Comparison of ENCODE assay signal across 11 cellular contexts in genomic region chr11:73343076-73343833, GRCh38. TPM values are rescaled to one million over a fixed set of nuclear protein-coding genes. Genes with fewer than 3 reads are reported as not detected.
DNase-seq lines count a peak whose midpoint lies in the region; ATAC-seq and TF ChIP-seq lines count a peak whose summit lies in the region.
"Had no signal": no experiment of that assay in that cellular context is flagged by ENCODE, and none has a peak within 500 bp of the region (broad histone marks: within the 10 kb centered on the region; RNA-seq: fewer than 3 reads in every experiment).

No MANE protein-coding gene starts in this region.

- H3K4me2 ChIP-seq in SK-N-SH, result no peak overlapping the region

- no peak for TF ChIP-seq RAD21 in SK-N-SH (IDR thresholded peaks at IDR 0.05; ENCODE audit: low read length)

- 92% methylated on average over 14 of the region's 39 CpGs for WGBS in SK-N-SH (ENCODE audit: low lambda C conversion rate)
- WGBS in endodermal cell (ENCODE audit: insufficient coverage in 1 of 2, insufficient read length in 1 of 2), 2 experiments, result 37 to 50% methylated on average over 16 to 39 of the region's 39 CpGs
- WGBS in upper lobe of left lung, 2 donors, result 82 to 91% methylated on average over 7 to 27 of the region's 39 CpGs

- TF ChIP-seq CTCF in SK-N-SH (IDR thresholded peaks at IDR 0.05) (no peak), endodermal cell (conservative IDR thresholded peaks at IDR 0.05) (no peak), neural crest cell (conservative IDR thresholded peaks at IDR 0.05) (no peak), upper lobe of left lung (IDR thresholded peaks at IDR 0.05) (no peak)

- H3K4me1 ChIP-seq in SK-N-SH (ENCODE audit: control insufficient read depth in 1 of 2, insufficient read depth in 2 of 2, low read depth in 1 of 2, low read length in 1 of 2) (peaks cover 0 to 44% of the 10 kb centered on the region in 2 experiments; a peak in 1 of 4 replicates), endodermal cell (ENCODE audit: control insufficient read depth, insufficient read depth, low read length) (no peaks in the 10 kb centered on the region), upper lobe of left lung (peaks cover 15 to 40% (median 22%) of the 10 kb centered on the region in 4 donors)

- H3K36me3 ChIP-seq in SK-N-SH (replicated peaks in 1 of 2; ENCODE audit: control insufficient read depth in 1 of 2, insufficient read depth in 2 of 2, low read length in 1 of 2) (peaks cover 4 to 11% of the 10 kb centered on the region in 2 experiments), endodermal cell (ENCODE audit: control insufficient read depth, insufficient read depth, low read length) (no peaks in the 10 kb centered on the region), upper lobe of left lung (peaks cover 0 to 16% (median 3%) of the 10 kb centered on the region in 4 donors)

- peak overlapping the region in 1 of 2 experiments; percentile 22; a peak in 1 of 4 replicates for H3K27ac ChIP-seq in SK-N-SH (ENCODE audit: low read depth in 2 of 2, low read length in 1 of 2)
- H3K27ac ChIP-seq in endodermal cell (ENCODE audit: low read depth, low read length), result no peak overlapping the region
- H3K27ac ChIP-seq in upper lobe of left lung, result peak overlapping the region in 1 of 4 donors; percentile 5

- H3K79me2 ChIP-seq in SK-N-SH (ENCODE audit: insufficient read depth), result peaks cover 83% of the 10 kb centered on the region

- H3K27me3 Mint-ChIP-seq in endodermal cell (ENCODE audit: insufficient read depth) (peaks cover 33% of the 10 kb centered on the region), neural crest cell (ENCODE audit: low read depth) (no peaks in the 10 kb centered on the region)

- H3K9ac ChIP-seq in SK-N-SH, result no peak overlapping the region
- no peak overlapping the region for H3K9ac ChIP-seq in endodermal cell (ENCODE audit: extremely low read depth, low read length, poor library complexity, severe bottlenecking)

- peaks cover 12% of the 10 kb centered on the region for H3K36me3 Mint-ChIP-seq in endodermal cell (ENCODE audit: low read depth)
- peaks cover 2% of the 10 kb centered on the region for H3K36me3 Mint-ChIP-seq in neural crest cell (ENCODE audit: low read depth)
- H3K36me3 Mint-ChIP-seq: activated CD8-positive, alpha-beta memory T cell treated with anti-CD3 and anti-CD28 coated beads, Interleukin-2, amount 10 ng/mL, durations not matched to agents 7 days and 5 days had no signal

- ATAC-seq in SK-N-SH treated with all-trans-retinoic acid at 6 μM for 48 hours (no peak), upper lobe of left lung (ENCODE audit: low FRiP score in 2 of 2) (no peak), GM18909 (IDR thresholded peaks at IDR 0.05; ENCODE audit: poor library complexity, unreplicated experiment) (no peak)
- ATAC-seq: activated CD8-positive, alpha-beta memory T cell treated with anti-CD3 and anti-CD28 coated beads, Interleukin-2, amount 10 ng/mL, durations not matched to agents 7 days and 5 days had no signal

- TF ChIP-seq EP300 in SK-N-SH (IDR thresholded peaks at IDR 0.05; ENCODE audit: borderline replicate concordance in 1 of 2, low read depth in 1 of 2, low read length in 1 of 2) (no peak), upper lobe of left lung (IDR thresholded peaks at IDR 0.05) (no peak)

- H3K4me3 Mint-ChIP-seq in endodermal cell (peak overlapping the region; percentile 51), neural crest cell (peak overlapping the region; percentile 56)
- H3K4me3 Mint-ChIP-seq: activated CD8-positive, alpha-beta memory T cell treated with anti-CD3 and anti-CD28 coated beads, Interleukin-2, amount 10 ng/mL, durations not matched to agents 7 days and 5 days had no signal

- H3K9me2 ChIP-seq in SK-N-SH, result no peaks in the 10 kb centered on the region

- H4K20me1 ChIP-seq in SK-N-SH (ENCODE audit: insufficient read depth), result peaks cover 97% of the 10 kb centered on the region

- no peak for TF ChIP-seq POLR2A in upper lobe of left lung (IDR thresholded peaks at IDR 0.05)

- no peak overlapping the region for H2AFZ ChIP-seq in SK-N-SH (ENCODE audit: low read depth)

- H3K27ac Mint-ChIP-seq in endodermal cell (no peak overlapping the region), neural crest cell (ENCODE audit: unreplicated experiment) (no peak overlapping the region)
- H3K27ac Mint-ChIP-seq: activated CD8-positive, alpha-beta memory T cell treated with anti-CD3 and anti-CD28 coated beads, Interleukin-2, amount 10 ng/mL, durations not matched to agents 7 days and 5 days had no signal

- DNase-seq in SK-N-SH (peak; percentile 68), endodermal cell (peak; percentile 80), neural crest cell (ENCODE audit: low read depth, low spot score) (no peak), upper lobe of left lung (no peak), germinal center (ENCODE audit: low spot score) (no peak), NCI-H82 treated with DMSO at 0.1 percent for 48 hours (lab: John Stamatoyannopoulos, UW; ENCODE audit: unreplicated experiment) (no peak)
- DNase-seq: activated CD8-positive, alpha-beta memory T cell treated with anti-CD3 and anti-CD28 coated beads, Interleukin-2, amount 10 ng/mL, durations not matched to agents 7 days and 5 days; DMS79; NCI-H1436 treated with DMSO at 0.1 percent for 48 hours had no signal

- POLR2A ChIA-PET in SK-N-SH (lab: Yijun Ruan, JAX), result no interaction called here

- CTCF ChIA-PET in SK-N-SH (lab: Yijun Ruan, JAX), result interaction anchor here (1.5 to 10.6 kb wide), 7 partner anchors 8 to 317 kb away, joined by 5 to 395 read pairs (median 14); partner anchors contain the start of gene ARHGEF17

- no peaks in the 10 kb centered on the region for H3K9me3 Mint-ChIP-seq in endodermal cell
- H3K9me3 Mint-ChIP-seq in neural crest cell, result no peaks in the 10 kb centered on the region

- no peaks in the 10 kb centered on the region for H3K27me3 ChIP-seq in SK-N-SH (ENCODE audit: insufficient read depth)
- peaks cover 9% of the 10 kb centered on the region for H3K27me3 ChIP-seq in endodermal cell (ENCODE audit: control insufficient read depth, insufficient read depth, low read length, poor library complexity, severe bottlenecking)
- H3K27me3 ChIP-seq in upper lobe of left lung, result no peaks in the 10 kb centered on the region

- no peaks in the 10 kb centered on the region for H3F3A ChIP-seq in SK-N-SH (replicated peaks; ENCODE audit: insufficient read depth)

- peaks cover 7% of the 10 kb centered on the region for H3K4me1 Mint-ChIP-seq in endodermal cell
- peaks cover 40% of the 10 kb centered on the region for H3K4me1 Mint-ChIP-seq in neural crest cell
- H3K4me1 Mint-ChIP-seq: activated CD8-positive, alpha-beta memory T cell treated with anti-CD3 and anti-CD28 coated beads, Interleukin-2, amount 10 ng/mL, durations not matched to agents 7 days and 5 days had no signal

- H3K4me3 ChIP-seq in SK-N-SH (ENCODE audit: low read depth in 2 of 2, low read length in 1 of 2) (peak overlapping the region in 1 of 2 experiments; percentile 22; a peak in 2 of 4 replicates), endodermal cell (ENCODE audit: low read length) (no peak overlapping the region), upper lobe of left lung (peak overlapping the region in 3 of 4 donors; percentile 26 to 34 (median 33))

- H3K9me3 ChIP-seq in SK-N-SH, result no peaks in the 10 kb centered on the region
- H3K9me3 ChIP-seq in endodermal cell (ENCODE audit: control insufficient read depth, low read length), result no peaks in the 10 kb centered on the region
- no peaks in the 10 kb centered on the region for H3K9me3 ChIP-seq in upper lobe of left lung

TF ChIP-seq in SK-N-SH, 30 proteins besides CTCF, POLR2A, EP300 and RAD21 (continues in another document):
- TF ChIP-seq FOSL2 (IDR thresholded peaks at IDR 0.05; ENCODE audit: borderline replicate concordance, low read depth), result no peak
- TF ChIP-seq YY1 (IDR thresholded peaks at IDR 0.05; ENCODE audit: low read depth), result no peak
- no peak for TF ChIP-seq PBX3 (IDR thresholded peaks at IDR 0.05)
- no peak for TF ChIP-seq FOXM1 (IDR thresholded peaks at IDR 0.05; ENCODE audit: low read depth)

TF ChIP-seq in SK-N-SH treated with all-trans-retinoic acid at 6 μM for 48 hours, 23 proteins besides CTCF, POLR2A, EP300 and RAD21 (continues in another document):
- no peak for TF ChIP-seq SNAI2 (CRISPR knock-in tag; IDR thresholded peaks at IDR 0.05)
- TF ChIP-seq GLIS3 (CRISPR knock-in tag; IDR thresholded peaks at IDR 0.05), result no peak
- no peak for TF ChIP-seq BACH2 (CRISPR knock-in tag; IDR thresholded peaks at IDR 0.05; ENCODE audit: borderline replicate concordance)
- TF ChIP-seq, protein P1, sequence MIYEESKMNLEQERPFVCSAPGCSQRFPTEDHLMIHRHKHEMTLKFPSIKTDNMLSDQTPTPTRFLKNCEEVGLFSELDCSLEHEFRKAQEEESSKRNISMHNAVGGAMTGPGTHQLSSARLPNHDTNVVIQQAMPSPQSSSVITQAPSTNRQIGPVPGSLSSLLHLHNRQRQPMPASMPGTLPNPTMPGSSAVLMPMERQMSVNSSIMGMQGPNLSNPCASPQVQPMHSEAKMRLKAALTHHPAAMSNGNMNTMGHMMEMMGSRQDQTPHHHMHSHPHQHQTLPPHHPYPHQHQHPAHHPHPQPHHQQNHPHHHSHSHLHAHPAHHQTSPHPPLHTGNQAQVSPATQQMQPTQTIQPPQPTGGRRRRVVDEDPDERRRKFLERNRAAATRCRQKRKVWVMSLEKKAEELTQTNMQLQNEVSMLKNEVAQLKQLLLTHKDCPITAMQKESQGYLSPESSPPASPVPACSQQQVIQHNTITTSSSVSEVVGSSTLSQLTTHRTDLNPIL (CRISPR knock-in tag; IDR thresholded peaks at IDR 0.05; ENCODE audit: low read depth), result no peak
- TF ChIP-seq ISL1 (CRISPR knock-in tag; IDR thresholded peaks at IDR 0.05), result no peak
- TF ChIP-seq ZFP30 (CRISPR knock-in tag; IDR thresholded peaks at IDR 0.05), result no peak

RNA-seq across cellular contexts. Expression of gene RELT, which starts 32.9 kb away (rescaled TPM):
- polyA plus RNA-seq in SK-N-SH (2012; rRNA removed), result 4.3 and 5.5 TPM in 2 replicates
- 1.9 and 2.5 TPM in 2 replicates for polyA plus RNA-seq in SK-N-SH (2012; cell fraction: cytosol; rRNA removed)
- 12.2 and 12.5 TPM in 2 replicates for polyA plus RNA-seq in SK-N-SH (2012; cell fraction: nucleus; rRNA removed)
- total RNA-seq in endodermal cell (1 to 10 TPM; 6.9 to 8.9 TPM), neural crest cell (18.4 and 20.9 TPM in 2 replicates), upper lobe of left lung (10 to 100 TPM in 5 of 6 donors, 1 to 10 TPM in 1; 4.9 to 27.0 (median 19.2) TPM)
- 7.8 TPM for polyA plus RNA-seq in endodermal cell (2013, experiment 1 of 2)
- polyA plus RNA-seq in endodermal cell (2013, experiment 2 of 2), result 8.4 TPM

RNA-seq across cellular contexts. Expression of gene ARHGEF17, which starts 35.2 kb away (rescaled TPM):
- polyA plus RNA-seq in SK-N-SH (2012; rRNA removed), result 45.9 and 48.4 TPM in 2 replicates
- 8.0 and 13.3 TPM in 2 replicates for polyA plus RNA-seq in SK-N-SH (2012; cell fraction: cytosol; rRNA removed)
- polyA plus RNA-seq in SK-N-SH (2012; cell fraction: nucleus; rRNA removed), result 273 and 324 TPM in 2 replicates
- total RNA-seq in endodermal cell, result 10 to 100 TPM; 31.0 to 39.0 TPM
- polyA plus RNA-seq in endodermal cell (2013, experiment 1 of 2), result 52.4 TPM
- polyA plus RNA-seq in endodermal cell (2013, experiment 2 of 2), result 45.3 TPM
- 51.3 and 55.7 TPM in 2 replicates for total RNA-seq in neural crest cell
- total RNA-seq in upper lobe of left lung, result 100 to 1,000 TPM in 2 of 6 donors, 10 to 100 TPM in 4; 48.1 to 140 (median 65.1) TPM
- total RNA-seq: activated CD8-positive, alpha-beta memory T cell treated with anti-CD3 and anti-CD28 coated beads, Interleukin-2, amount 10 ng/mL, durations not matched to agents 7 days and 5 days had no signal

Comparison
In these comparisons a context has a peak if more than half of its experiments do, and no peak if none do; other contexts are left out.
1. DNase-seq: peak in SK-N-SH (single experiment) and endodermal cell (single experiment); none in neural crest cell (single experiment), upper lobe of left lung (0 of 2), germinal center (single experiment) and NCI-H82 treated with DMSO at 0.1 percent for 48 hours (single experiment).